In genomic region chr14:20454645-20455354, GRCh38 we compare ENCODE assay signal across 8 cellular contexts. TPM values are rescaled to one million over a fixed set of nuclear protein-coding genes. Genes with fewer than 3 reads are reported as not detected.
DNase-seq lines count a peak whose midpoint lies in the region; ATAC-seq and TF ChIP-seq lines count a peak whose summit lies in the region.

Gene APEX1, plus strand, starts transcription at chr14:20455226. Its CDS starts 420 bp downstream, at chr14:20455646.
Gene OSGEP, minus strand, starts transcription at chr14:20454812. Its CDS starts 129 bp downstream, at chr14:20454683.

- H3K4me1 Mint-ChIP-seq in H9 (peaks cover 4 to 10% of the 10 kb centered on the region in 2 experiments), nephron progenitor cell (peaks cover 13% of the 10 kb centered on the region)
- peaks cover 28% of the 10 kb centered on the region for H3K4me1 Mint-ChIP-seq in stimulated activated naive CD8-positive, alpha-beta T cell treated with anti-CD3 and anti-CD28 coated beads, Interleukin-15, amount 100 ng/mL, for 72 hours

- H3K79me2 ChIP-seq in H9 (ENCODE audit: insufficient read depth, low read length), result peaks cover 8% of the 10 kb centered on the region; the same call in 1 of the 2 replicates

- H3K9me3 ChIP-seq in H9 (ENCODE audit: control insufficient read depth, low read depth, low read length) (no peaks in the 10 kb centered on the region), MG63 (no peaks in the 10 kb centered on the region)

- TF ChIP-seq CTCF in H9 (conservative IDR thresholded peaks at IDR 0.05), result no peak
- no peak for TF ChIP-seq CTCF in nephron progenitor cell (IDR thresholded peaks at IDR 0.05)

- H3K4me3 Mint-ChIP-seq in H9 (no peak within 1 kb of the TSS; a peak in 1 of 5 replicates), nephron progenitor cell (no peak within 1 kb of the TSS)
- H3K4me3 Mint-ChIP-seq in stimulated activated naive CD8-positive, alpha-beta T cell treated with anti-CD3 and anti-CD28 coated beads, Interleukin-15, amount 100 ng/mL, for 72 hours, result peak within 1 kb of the TSS; percentile 11 to 27

- WGBS in H9 (ENCODE audit: extremely low coverage, insufficient read length, low lambda C conversion rate), result no CpG with 5 or more reads among the region's 44 CpGs

- H4K91ac ChIP-seq in H9 (ENCODE audit: insufficient read length, low read depth, low read length), result no peak within 1 kb of the TSS

- H3K27ac ChIP-seq in H9 (ENCODE audit: insufficient read length, low read depth, low read length), result peak within 1 kb of the TSS; percentile 88

- H3K23me2 ChIP-seq in H9 (ENCODE audit: insufficient read length, low read depth, low read length, poor library complexity, severe bottlenecking), result peaks cover 6% of the 10 kb centered on the region

- peak within 1 kb of the TSS; percentile 80 for H4K5ac ChIP-seq in H9 (ENCODE audit: insufficient read length, low read depth, low read length)

- H3T11ph ChIP-seq in H9 (ENCODE audit: low read length), result peak within 1 kb of the TSS; percentile 3

- DNase-seq in ELR (ENCODE audit: low read depth) (peak; percentile 99), H9 (peak; percentile 98), MG63 (peak; percentile 93), SHP77 treated with DMSO at 0.1 percent for 48 hours (lab: John Stamatoyannopoulos, UW) (peak; percentile 99), activated gamma-delta T cell (lab: John Stamatoyannopoulos, UW) (peak; percentile 83), fibroblast of the conjunctiva (ENCODE audit: low read depth) (peak; percentile 99), nephron progenitor cell (peak; percentile 95)
- peak; percentile 95 to 99 for DNase-seq in stimulated activated naive CD8-positive, alpha-beta T cell treated with anti-CD3 and anti-CD28 coated beads, Interleukin-15, amount 100 ng/mL, for 72 hours

- no peaks in the 10 kb centered on the region for H4K20me1 ChIP-seq in H9 (ENCODE audit: control insufficient read depth, insufficient read depth, insufficient read length)

- H3K27me3 Mint-ChIP-seq in H9 (ENCODE audit: low read depth), result no peaks in the 10 kb centered on the region
- H3K27me3 Mint-ChIP-seq in nephron progenitor cell (ENCODE audit: low read depth, poor library complexity), result no peaks in the 10 kb centered on the region
- H3K27me3 Mint-ChIP-seq in stimulated activated naive CD8-positive, alpha-beta T cell treated with anti-CD3 and anti-CD28 coated beads, Interleukin-15, amount 100 ng/mL, for 72 hours, result no peaks in the 10 kb centered on the region

- H2AFZ ChIP-seq in H9 (ENCODE audit: low read length), result no peak within 1 kb of the TSS

- H3K4me1 ChIP-seq in H9 (ENCODE audit: insufficient read depth, low read length), result no peaks in the 10 kb centered on the region

- no peak within 1 kb of the TSS for H2BK20ac ChIP-seq in H9 (ENCODE audit: low read depth, low read length, poor library complexity, severe bottlenecking)

- no peak within 1 kb of the TSS for H3K23ac ChIP-seq in H9 (ENCODE audit: insufficient read length, low read depth, low read length)

- H3K27me3 ChIP-seq in H9 (ENCODE audit: insufficient read depth, low read length), result no peaks in the 10 kb centered on the region
- no peaks in the 10 kb centered on the region for H3K27me3 ChIP-seq in MG63

- H2BK15ac ChIP-seq in H9 (ENCODE audit: low read depth, low read length), result no peak within 1 kb of the TSS

- no peak within 1 kb of the TSS for H2AK5ac ChIP-seq in H9 (ENCODE audit: insufficient read length, low read length)

- H3K56ac ChIP-seq in H9 (ENCODE audit: insufficient read length, low read depth, low read length), result peak within 1 kb of the TSS; percentile 63

- peaks cover 21 to 44% (median 25%) of the 10 kb centered on the region in 3 experiments for H3K36me3 Mint-ChIP-seq in H9 (ENCODE audit: insufficient read depth in 1 of 3, low read depth in 3 of 3)
- peaks cover 36% of the 10 kb centered on the region for H3K36me3 Mint-ChIP-seq in nephron progenitor cell (ENCODE audit: low read depth)

- no peak within 1 kb of the TSS for H2BK12ac ChIP-seq in H9 (ENCODE audit: insufficient read length, low read depth, low read length)

- H4K8ac ChIP-seq in H9 (replicated peaks; ENCODE audit: insufficient read length, low read depth, low read length), result no peak within 1 kb of the TSS

- H3K9me3 Mint-ChIP-seq in H9 (no peaks in the 10 kb centered on the region; a peak in 1 of 5 replicates), nephron progenitor cell (no peaks in the 10 kb centered on the region)
- no peaks in the 10 kb centered on the region for H3K9me3 Mint-ChIP-seq in stimulated activated naive CD8-positive, alpha-beta T cell treated with anti-CD3 and anti-CD28 coated beads, Interleukin-15, amount 100 ng/mL, for 72 hours

- H3K4ac ChIP-seq in H9 (ENCODE audit: low read depth, low read length), result peak within 1 kb of the TSS; percentile 20; the same call in 1 of the 2 replicates

- H3K4me2 ChIP-seq in H9 (ENCODE audit: insufficient read depth, insufficient read length, low read length), result peak within 1 kb of the TSS; percentile 70

- H3K79me1 ChIP-seq in H9 (ENCODE audit: insufficient read depth, low read depth, low read length, poor library complexity, severe bottlenecking), result no peaks in the 10 kb centered on the region

- H3K4me3 ChIP-seq in MG63, result peak within 1 kb of the TSS; percentile 93

- peak within 1 kb of the TSS; percentile 92 for H3K14ac ChIP-seq in H9 (ENCODE audit: insufficient read depth, low read length)

- H2BK5ac ChIP-seq in H9 (ENCODE audit: insufficient read length, low read length), result peak within 1 kb of the TSS; percentile 67

- peaks cover 32% of the 10 kb centered on the region for H3K36me3 ChIP-seq in MG63

- H3K27ac Mint-ChIP-seq in H9 (no peak within 1 kb of the TSS), nephron progenitor cell (no peak within 1 kb of the TSS)
- no peak within 1 kb of the TSS for H3K27ac Mint-ChIP-seq in stimulated activated naive CD8-positive, alpha-beta T cell treated with anti-CD3 and anti-CD28 coated beads, Interleukin-15, amount 100 ng/mL, for 72 hours

- peak within 1 kb of the TSS; percentile 97 for H3K9ac ChIP-seq in H9 (ENCODE audit: extremely low read depth, insufficient read length, low read length)

- H2BK120ac ChIP-seq in H9 (ENCODE audit: low read depth, low read length, poor library complexity, severe bottlenecking), result no peak within 1 kb of the TSS

- ATAC-seq in stimulated activated naive CD8-positive, alpha-beta T cell treated with anti-CD3 and anti-CD28 coated beads, Interleukin-15, amount 100 ng/mL, for 72 hours, result peak; percentile 92

- H3K18ac ChIP-seq in H9 (ENCODE audit: insufficient read length, low read depth, low read length), result peak within 1 kb of the TSS; percentile 91

RNA-seq across cellular contexts. Expression of gene APEX1, which starts in this region (rescaled TPM):
- 340 and 348 TPM in 2 replicates for total RNA-seq in H9 (2021)
- total RNA-seq in MG63 (2014; rRNA removed; shearing (Covaris generic); ENCODE audit: low replicate concordance), result 145 and 217 TPM in 2 replicates

RNA-seq across cellular contexts. Expression of gene OSGEP, which starts in this region (rescaled TPM):
- 46.7 and 50.8 TPM in 2 replicates for total RNA-seq in H9 (2021)
- total RNA-seq in MG63 (2014; rRNA removed; shearing (Covaris generic); ENCODE audit: low replicate concordance), result 31.7 and 47.5 TPM in 2 replicates

Comparison
In these comparisons a context has a peak if more than half of its experiments do, and no peak if none do; other contexts are left out.
1. Peak in every context shown above with its lines: DNase-seq, ATAC-seq, H3K4me3 ChIP-seq and H3K27ac ChIP-seq.
2. H3K4me3 Mint-ChIP-seq: peak in stimulated activated naive CD8-positive, alpha-beta T cell treated with anti-CD3 and anti-CD28 coated beads, Interleukin-15, amount 100 ng/mL, for 72 hours (2 of 2); none in H9 (0 of 2) and nephron progenitor cell (single experiment).